1 cellular context compared by ENCODE assay signal in the genomic region with DNA sequence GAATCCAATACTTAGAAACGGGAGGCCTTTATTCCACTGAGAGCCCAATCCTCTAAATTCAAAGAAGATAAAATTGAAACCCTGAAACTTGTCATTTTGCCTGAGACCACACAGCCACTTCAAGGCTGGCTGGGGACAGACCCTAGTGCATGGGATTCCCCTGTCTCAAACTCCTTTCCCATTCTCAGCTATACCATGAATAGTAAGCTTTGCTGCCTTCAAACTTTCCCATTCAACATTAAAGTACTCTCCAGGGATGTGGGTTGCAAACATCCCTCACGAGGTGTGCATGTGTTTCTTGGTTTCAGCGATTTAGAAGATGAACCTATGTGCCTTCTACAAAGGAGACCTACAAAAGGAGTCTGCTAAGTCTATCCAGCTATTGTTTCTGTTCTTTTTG.
TF ChIP-seq lines count a peak whose summit lies in the region.

No MANE protein-coding gene starts in this region.

TF ChIP-seq in GM12878, 131 proteins besides CTCF, POLR2A, EP300 and RAD21 (continued from another document):
- TF ChIP-seq TBL1XR1 (IDR thresholded peaks at IDR 0.05; ENCODE audit: low read depth, low read length) (no peak), ZNF384 (IDR thresholded peaks at IDR 0.05; ENCODE audit: borderline replicate concordance, low read depth, low read length) (no peak), EGR1 (IDR thresholded peaks at IDR 0.05; ENCODE audit: borderline replicate concordance in 1 of 2, low read depth in 2 of 2, low read length in 2 of 2) (no peak), WRNIP1 (IDR thresholded peaks at IDR 0.05; ENCODE audit: borderline replicate concordance, low read depth, low read length) (no peak), SUZ12 (IDR thresholded peaks at IDR 0.05; ENCODE audit: unreplicated experiment) (no peak), YBX1 (IDR thresholded peaks at IDR 0.05) (no peak)
TF ChIP-seq in GM12878: peak in this region for 18.
